In genomic region chr16:30957456-30958163, GRCh38 we compare ENCODE assay signal across 8 cellular contexts. TPM values are rescaled to one million over a fixed set of nuclear protein-coding genes. Genes with fewer than 3 reads are reported as not detected.
DNase-seq lines count a peak whose midpoint lies in the region; ATAC-seq lines count a peak whose summit lies in the region.

Gene SETD1A (plus strand): TSS chr16:30957754. CDS start chr16:30958732, 978 bp downstream.

- DNase-seq in CMK (ENCODE audit: low read depth): peak; percentile 84
- DNase-seq in HT-29 (ENCODE audit: low spot score): peak; percentile 93
- DNase-seq in NK-92 (lab: John Stamatoyannopoulos, UW; ENCODE audit: unreplicated experiment): peak; percentile 58
- DNase-seq in activated CD8-positive, alpha-beta memory T cell treated with anti-CD3 and anti-CD28 coated beads for 24 hours: peak; percentile 99
- peak; percentile 97 for DNase-seq in effector CD4-positive, alpha-beta T cell
- peak; percentile 98 to 99 for DNase-seq in lung microvascular endothelial cell (ENCODE audit: low read depth in 2 of 2)
- peak; percentile 92 to 97 (median 96) for DNase-seq in stimulated activated CD4-positive, alpha-beta T cell treated with anti-CD3 and anti-CD28 coated beads, TNF-alpha, amount 100 ng/mL, for 24 hours (ENCODE audit: low read depth in 3 of 3)

- peak; percentile 58 for ATAC-seq in GM21360 (IDR thresholded peaks at IDR 0.05; ENCODE audit: unreplicated experiment)

RNA-seq across cellular contexts. Expression of gene SETD1A, which starts in this region (rescaled TPM):
- 7.7 and 9.8 TPM in 2 replicates for total RNA-seq in HT-29 (2014; rRNA removed; shearing (Covaris generic))
- 1.7 and 2.2 TPM in 2 replicates for total RNA-seq in lung microvascular endothelial cell

Comparison
In these comparisons a context has a peak if more than half of its experiments do, and no peak if none do; other contexts are left out.
1. Peak in every context shown above with its lines: DNase-seq and ATAC-seq.